In genomic region chr15:68191555-68191954, GRCh38 we compare ENCODE assay signal across 1 cellular context.
TF ChIP-seq lines count a peak whose summit lies in the region.

No MANE protein-coding gene starts in this region.

TF ChIP-seq in HepG2, 621 proteins besides CTCF, POLR2A, EP300 and RAD21:
- TF ChIP-seq RBM22 (optimal IDR thresholded peaks at IDR 0.05; ENCODE audit: low read length) = peak; percentile 77
- no peak for TF ChIP-seq RNF219 (CRISPR knock-in tag; IDR thresholded peaks at IDR 0.05)
